ENCODE assay signal across 8 cellular contexts in the genomic region with DNA sequence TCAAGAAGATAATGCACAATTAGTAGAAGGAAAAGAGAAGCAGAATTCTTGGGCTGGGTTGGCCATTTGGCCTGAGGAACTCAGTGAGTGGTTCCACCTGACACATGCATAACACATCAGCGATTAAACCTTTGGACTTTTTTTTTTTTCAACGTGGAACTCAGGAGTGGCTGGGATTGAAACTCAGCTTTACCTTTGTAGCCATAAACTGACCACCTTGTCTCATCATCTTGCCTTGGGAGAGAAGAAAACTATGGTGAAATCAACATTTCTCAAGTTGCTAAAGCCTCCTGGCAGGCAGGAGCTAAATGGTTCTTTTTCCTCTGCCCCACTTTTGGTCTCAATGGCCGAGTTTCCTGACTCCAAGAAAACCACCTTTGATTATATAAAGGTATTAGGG. TPM values are rescaled to one million over a fixed set of nuclear protein-coding genes. Genes with fewer than 3 reads are reported as not detected.
DNase-seq lines count a peak whose midpoint lies in the region; TF ChIP-seq lines count a peak whose summit lies in the region.

No MANE protein-coding gene starts in this region.

- no peak for TF ChIP-seq POLR2A in sigmoid colon (IDR thresholded peaks at IDR 0.05)

- no peaks in the 10 kb centered on the region for H3K4me1 Mint-ChIP-seq in glutamatergic neuron (ENCODE audit: low read depth, unreplicated experiment)

- intact Hi-C loops in sigmoid colon (cut with DNase I): loop anchor here (5.0 to 10.0 kb wide), 7 partner anchors 41 to 698 kb away; a partner anchor contains a TSS

- peak overlapping the region; percentile 77; the same call in 1 of the 2 replicates for H3K27ac ChIP-seq in VCaP
- peak overlapping the region; percentile 96 to 98 (median 98) for H3K27ac ChIP-seq in sigmoid colon

- DNase-seq in GM12865 (ENCODE audit: low read depth) (no peak), glutamatergic neuron (no peak), sigmoid colon (no peak), COR-L47 (lab: John Stamatoyannopoulos, UW) (no peak), GOT3 (lab: John Stamatoyannopoulos, UW) (no peak)
- DNase-seq in activated CD4-positive, alpha-beta T cell treated with anti-CD3 and anti-CD28 coated beads for 1 hour: no peak
- no peak for DNase-seq in effector CD8-positive, alpha-beta T cell (lab: John Stamatoyannopoulos, UW)

- no peaks in the 10 kb centered on the region for H3K36me3 ChIP-seq in sigmoid colon

- H3K27me3 Mint-ChIP-seq in glutamatergic neuron (ENCODE audit: unreplicated experiment): no peaks in the 10 kb centered on the region

- peak overlapping the region; percentile 46 for H3K4me3 Mint-ChIP-seq in glutamatergic neuron (ENCODE audit: unreplicated experiment)

- TF ChIP-seq EP300 in sigmoid colon (IDR thresholded peaks at IDR 0.05): no peak

- TF ChIP-seq CTCF in GM12865 (IDR thresholded peaks at IDR 0.05; ENCODE audit: insufficient read depth, low read depth, low read length, missing control alignments): no peak
- TF ChIP-seq CTCF in VCaP (conservative IDR thresholded peaks at IDR 0.05): no peak
- TF ChIP-seq CTCF in glutamatergic neuron (IDR thresholded peaks at IDR 0.05; ENCODE audit: partially characterized antibody, unreplicated experiment): no peak
- TF ChIP-seq CTCF in sigmoid colon (IDR thresholded peaks at IDR 0.05): no peak

- H3K9me3 ChIP-seq in sigmoid colon: no peaks in the 10 kb centered on the region

- H3K27ac Mint-ChIP-seq in glutamatergic neuron (ENCODE audit: unreplicated experiment): no peak overlapping the region

- H3K4me1 ChIP-seq in sigmoid colon: peaks cover 0 to 40% (median 36%) of the 10 kb centered on the region in 4 donors

- H3K36me3 Mint-ChIP-seq in glutamatergic neuron (ENCODE audit: unreplicated experiment): peaks cover 3% of the 10 kb centered on the region

- H3K4me3 ChIP-seq in GM12865 (ENCODE audit: low read depth, low read length) (peak overlapping the region; percentile 50), sigmoid colon (peak overlapping the region; percentile 61 to 98 (median 80))

- 14 to 36% methylated on average over 3 of the region's 3 CpGs for WGBS in sigmoid colon, 2 donors

- no peaks in the 10 kb centered on the region for H3K27me3 ChIP-seq in sigmoid colon

- no peaks in the 10 kb centered on the region for H3K9me3 Mint-ChIP-seq in glutamatergic neuron (ENCODE audit: unreplicated experiment)

RNA-seq across cellular contexts. Expression of a gene that starts 16.3 kb away (rescaled TPM):
- total RNA-seq in glutamatergic neuron (ENCODE audit: unreplicated experiment) (not detected), sigmoid colon (1 to 10 TPM; 2.4 to 7.7 (median 6.3) TPM)
- under 1 TPM in 1 of 3 donors, not detected in 2; 0.28 TPM for polyA plus RNA-seq in sigmoid colon
